ENCODE assay signal across 16 cellular contexts in the genomic region with DNA sequence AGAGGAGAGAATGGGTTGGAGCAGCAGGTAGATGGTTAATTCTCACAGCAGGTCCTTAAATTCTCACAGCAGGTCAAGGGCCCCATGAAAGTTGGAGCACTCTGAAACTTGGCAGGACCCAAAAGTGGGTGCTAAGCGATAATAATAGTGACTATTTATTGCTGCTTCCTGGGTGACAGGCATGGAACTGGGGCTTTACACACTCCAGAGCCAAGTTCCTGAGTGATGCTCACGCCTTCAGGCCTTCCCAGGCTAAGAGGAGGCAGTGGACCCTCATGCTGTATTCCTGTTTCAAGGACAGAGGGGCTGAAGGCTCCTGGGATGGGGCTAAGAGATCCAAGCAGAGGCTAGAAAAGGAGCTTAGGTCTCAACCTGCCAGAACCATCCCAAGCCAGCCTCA.
"Had no signal": no experiment of that assay in that cellular context is flagged by ENCODE, and none has a peak within 500 bp of the region (broad histone marks: within the 10 kb centered on the region; RNA-seq: fewer than 3 reads in every experiment).

No MANE protein-coding gene starts in this region.

- DNase-seq: dermis blood vessel endothelial cell; dorsolateral prefrontal cortex; effector CD4-positive, alpha-beta T cell; effector memory CD4-positive, alpha-beta T cell; foreskin keratinocyte; hippocampal formation; left colon; lower lobe of right lung; mesenchymal stem cell; mucosa of descending colon; naive B cell had no signal

- H3K36me3 ChIP-seq: esophagus muscularis mucosa, gastroesophageal sphincter, heart right ventricle, lower lobe of right lung had no signal

- H3K27ac ChIP-seq: coronary artery, dorsolateral prefrontal cortex, esophagus muscularis mucosa, foreskin keratinocyte, gastroesophageal sphincter, heart right ventricle, lower lobe of right lung had no signal

- H3K4me1 ChIP-seq: foreskin keratinocyte had no signal

- H3K9me3 ChIP-seq: lower lobe of right lung, mucosa of descending colon had no signal

- H3K27me3 ChIP-seq: esophagus muscularis mucosa, foreskin keratinocyte, heart right ventricle had no signal

- ATAC-seq: foreskin keratinocyte, gastroesophageal sphincter, left colon, left lobe of liver, lower lobe of right lung, mucosa of descending colon had no signal

- H3K4me3 ChIP-seq: coronary artery, dorsolateral prefrontal cortex, esophagus muscularis mucosa, gastroesophageal sphincter, heart right ventricle, lower lobe of right lung, mucosa of descending colon had no signal
